28 cellular contexts compared by ENCODE assay signal in the genomic region with DNA sequence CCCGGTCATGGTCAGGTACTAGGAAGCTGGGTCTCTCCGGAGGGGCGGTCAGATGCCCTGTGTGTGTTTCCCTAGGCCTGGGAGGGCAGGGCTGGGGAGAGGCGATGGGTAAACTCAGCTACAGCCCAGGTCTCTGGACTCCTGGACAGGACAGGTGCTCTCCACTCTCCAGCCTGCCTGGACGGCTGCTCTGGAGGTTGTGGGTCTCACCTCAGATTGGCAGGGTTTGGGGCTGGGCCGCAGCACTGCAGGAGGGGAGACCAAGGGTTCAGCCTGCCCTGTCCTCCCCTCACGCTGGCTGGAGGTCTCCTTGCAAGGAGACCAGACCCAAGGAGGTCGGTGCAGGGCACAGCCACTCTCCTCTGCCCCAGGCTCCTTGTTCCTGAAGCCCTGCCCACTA. TPM values are rescaled to one million over a fixed set of nuclear protein-coding genes. Genes with fewer than 3 reads are reported as not detected.
DNase-seq lines count a peak whose midpoint lies in the region; FAIRE-seq and TF ChIP-seq lines count a peak whose summit lies in the region.
"Had no signal": no experiment of that assay in that cellular context is flagged by ENCODE, and none has a peak within 500 bp of the region (broad histone marks: within the 10 kb centered on the region; RNA-seq: fewer than 3 reads in every experiment).

No MANE protein-coding gene starts in this region.

- 0 out of 2 replicates have a peak overlapping the region, but pooled peaks have one; percentile 60 for H2BK5ac ChIP-seq in H1 (ENCODE audit: low read depth, low read length)

- peak overlapping the region; percentile 77 for H2BK12ac ChIP-seq in H1 (ENCODE audit: low read depth, low read length)

- in situ Hi-C loops in GM13976 (cut with MboI; ENCODE audit: low sequenced_read_pairs, unreplicated experiment) = no loop called here

- no peaks in the 10 kb centered on the region for H3K9me3 Mint-ChIP-seq in nephron
- H3K9me3 Mint-ChIP-seq: activated B cell treated with CpG ODN at 0.5 μM for 24 hours; activated naive CD4-positive, alpha-beta T cell treated with anti-CD3 and anti-CD28 coated beads, Interleukin-2, amount 10 ng/mL, durations not matched to agents 7 days and 5 days; effector memory CD8-positive, alpha-beta T cell had no signal

- H3K36me3 ChIP-seq in H1 (ENCODE audit: control insufficient read depth in 2 of 4, insufficient read depth in 4 of 4, low read length in 3 of 4) (no peaks in the 10 kb centered on the region; a peak in 1 of 8 replicates), suprapubic skin (no peaks in the 10 kb centered on the region), WERI-Rb-1 (no peaks in the 10 kb centered on the region)
- H3K36me3 ChIP-seq: gastroesophageal sphincter, spleen, vagina had no signal

- no peak overlapping the region for H2BK20ac ChIP-seq in H1 (ENCODE audit: low read length)

- no peak overlapping the region for H3K4ac ChIP-seq in H1 (replicated peaks; ENCODE audit: insufficient read length, low read depth, low read length)

- no peaks in the 10 kb centered on the region for H3K23me2 ChIP-seq in H1 (ENCODE audit: low read depth, low read length)

- no peaks in the 10 kb centered on the region for H3K36me3 Mint-ChIP-seq in nephron (ENCODE audit: low read depth)
- H3K36me3 Mint-ChIP-seq: activated naive CD4-positive, alpha-beta T cell treated with anti-CD3 and anti-CD28 coated beads, Interleukin-2, amount 10 ng/mL, durations not matched to agents 7 days and 5 days; naive thymus-derived CD4-positive, alpha-beta T cell had no signal

- H4K20me1 ChIP-seq in H1 (replicated peaks in 1 of 2; ENCODE audit: control insufficient read depth in 1 of 2, insufficient read depth in 2 of 2, low read length in 2 of 2) = no peaks in the 10 kb centered on the region

- peaks cover 54% of the 10 kb centered on the region for H3K4me1 Mint-ChIP-seq in nephron
- H3K4me1 Mint-ChIP-seq: activated B cell treated with CpG ODN at 0.5 μM for 24 hours had no signal

- no peak for TF ChIP-seq RAD21 in H1 (IDR thresholded peaks at IDR 0.05 in 1 of 2, conservative IDR thresholded peaks at IDR 0.05 in 1 of 2; ENCODE audit: low read depth in 2 of 2, low read length in 2 of 2)

- H3K23ac ChIP-seq in H1 (ENCODE audit: insufficient read length) = no peak overlapping the region

- H3K4me1 ChIP-seq in H1 (replicated peaks in 1 of 4; ENCODE audit: control insufficient read depth in 3 of 4, insufficient read depth in 4 of 4, low read length in 3 of 4) (peaks cover 3 to 29% (median 22%) of the 10 kb centered on the region in 4 experiments), suprapubic skin (peaks cover 56% of the 10 kb centered on the region)

- peak overlapping the region; percentile 41 for H3K27ac ChIP-seq in RWPE1
- H3K27ac ChIP-seq in H1 (ENCODE audit: low read depth, low read length) = no peak overlapping the region
- H3K27ac ChIP-seq in suprapubic skin = peak overlapping the region; percentile 85
- H3K27ac ChIP-seq in WERI-Rb-1 = no peak overlapping the region
- H3K27ac ChIP-seq: KMS-11, spleen had no signal

- 0 out of 2 replicates have a peak overlapping the region, but pooled peaks have one; percentile 46 for H2BK15ac ChIP-seq in H1 (ENCODE audit: low read length)

- H2BK120ac ChIP-seq in H1 (replicated peaks; ENCODE audit: low read depth, low read length) = no peak overlapping the region

- TF ChIP-seq CTCF in RWPE1 (conservative IDR thresholded peaks at IDR 0.05; ENCODE audit: low read depth) (no peak), H1 (IDR thresholded peaks at IDR 0.05; ENCODE audit: control extremely low read depth in 1 of 3, insufficient read depth in 1 of 3, low read depth in 1 of 3, low read length in 3 of 3) (no peak), nephron (IDR thresholded peaks at IDR 0.05; ENCODE audit: unreplicated experiment in 3 of 3) (no peak), suprapubic skin (IDR thresholded peaks at IDR 0.05) (no peak), GM13976 (IDR thresholded peaks at IDR 0.05; ENCODE audit: borderline replicate concordance, control extremely low read depth, extremely low read depth, insufficient read depth, missing control alignments) (no peak), WERI-Rb-1 (IDR thresholded peaks at IDR 0.05; ENCODE audit: low read depth, low read length) (no peak)

- TF ChIP-seq EP300 in H1 (IDR thresholded peaks at IDR 0.05; ENCODE audit: borderline replicate concordance in 1 of 2, low read depth in 2 of 2, low read length in 2 of 2) (no peak), suprapubic skin (IDR thresholded peaks at IDR 0.05) (no peak)

- DNase-seq in RWPE1 (ENCODE audit: low spot score) = no peak
- no peak for DNase-seq in H1 (ENCODE audit: low read depth in 1 of 2, low spot score in 2 of 2)
- no peak for DNase-seq in suprapubic skin (ENCODE audit: low spot score in 2 of 2)
- DNase-seq in kidney glomerular epithelial cell (lab: John Stamatoyannopoulos, UW) = no peak
- DNase-seq in GM13976 (ENCODE audit: low spot score) = no peak
- no peak for DNase-seq in WERI-Rb-1
- no peak for DNase-seq in dermis blood vessel endothelial cell
- DNase-seq: activated B cell treated with CpG ODN at 0.5 μM for 24 hours; activated CD4-positive, alpha-beta T cell treated with anti-CD3 and anti-CD28 coated beads, Interleukin-2, amount 50 U/mL, for 4 hours; activated naive CD4-positive, alpha-beta T cell treated with anti-CD3 and anti-CD28 coated beads, Interleukin-2, amount 10 ng/mL, durations not matched to agents 7 days and 5 days; amniotic stem cell; Calu3; effector memory CD8-positive, alpha-beta T cell; hippocampal formation; naive thymus-derived CD4-positive, alpha-beta T cell; NCI-H1436 treated with DMSO at 0.1 percent for 48 hours; NCI-H446 treated with DMSO at 0.1 percent for 48 hours; spleen; SW 1271; T1000 had no signal

- no peaks in the 10 kb centered on the region for H3K79me1 ChIP-seq in H1 (ENCODE audit: low read depth, low read length)

- no peak overlapping the region for H2AK5ac ChIP-seq in H1 (ENCODE audit: low read depth, low read length)

- TF ChIP-seq POLR2A in H1 (IDR thresholded peaks at IDR 0.05; ENCODE audit: control extremely low read depth in 1 of 2, low read depth in 2 of 2, low read length in 2 of 2) (no peak), suprapubic skin (IDR thresholded peaks at IDR 0.05) (no peak)

- H3K27me3 Mint-ChIP-seq in nephron (ENCODE audit: low read depth) = peaks cover 14% of the 10 kb centered on the region
- H3K27me3 Mint-ChIP-seq: naive thymus-derived CD4-positive, alpha-beta T cell had no signal

- 88% methylated on average over 8 of the region's 8 CpGs; no CpG with 5 or more reads in 1 of the 2 experiments for WGBS in H1 (ENCODE audit: extremely low coverage in 1 of 2, insufficient coverage in 1 of 2, insufficient read length in 1 of 2, insufficient replicate concordance in 2 of 2, low coverage in 1 of 2, low lambda C conversion rate in 2 of 2, missing lambda C conversion rate in 1 of 2), 2 experiments
- 75% methylated on average over 6 of the region's 8 CpGs for WGBS in suprapubic skin

- H3K56ac ChIP-seq in H1 (replicated peaks; ENCODE audit: insufficient read length, low read depth, low read length) = no peak overlapping the region

- no peak overlapping the region for H4K91ac ChIP-seq in H1 (replicated peaks; ENCODE audit: insufficient read length, low read length)

- no peak overlapping the region for H3K9ac ChIP-seq in H1 (replicated peaks in 1 of 4; ENCODE audit: extremely low read depth in 1 of 4, low read depth in 3 of 4, low read length in 3 of 4)
- H3K9ac ChIP-seq: KMS-11 had no signal

- no peak overlapping the region for H3K4me2 ChIP-seq in H1 (ENCODE audit: insufficient read depth in 1 of 2, low read depth in 2 of 2, low read length in 2 of 2)
- H3K4me2 ChIP-seq: KMS-11 had no signal

- peak overlapping the region in 2 of 3 experiments; percentile 76 to 84 for H3K27ac Mint-ChIP-seq in nephron
- H3K27ac Mint-ChIP-seq: activated B cell treated with CpG ODN at 0.5 μM for 24 hours; activated naive CD4-positive, alpha-beta T cell treated with anti-CD3 and anti-CD28 coated beads, Interleukin-2, amount 10 ng/mL, durations not matched to agents 7 days and 5 days; effector memory CD8-positive, alpha-beta T cell; naive thymus-derived CD4-positive, alpha-beta T cell had no signal

- H3K4me3 ChIP-seq in H1 (ENCODE audit: extremely low read depth in 1 of 4, insufficient read depth in 2 of 4, low read depth in 3 of 4, low read length in 4 of 4) (no peak overlapping the region), suprapubic skin (peak overlapping the region; percentile 36), WERI-Rb-1 (ENCODE audit: low read depth, low read length) (no peak overlapping the region)
- H3K4me3 ChIP-seq: coronary artery, gastroesophageal sphincter, spleen, vagina had no signal

- no peak for FAIRE-seq in H1 (lab: Jason Lieb, UNC)
- FAIRE-seq: GM18507 had no signal

- H2AFZ ChIP-seq in H1 (ENCODE audit: low read length) = no peak overlapping the region

- no peaks in the 10 kb centered on the region for H3K79me2 ChIP-seq in H1 (ENCODE audit: control insufficient read depth in 1 of 2, insufficient read depth in 2 of 2, low read length in 2 of 2)

- H3K27me3 ChIP-seq in H1 (replicated peaks in 1 of 4; ENCODE audit: control insufficient read depth in 3 of 4, extremely low read depth in 1 of 4, insufficient read depth in 3 of 4, low read length in 3 of 4) = no peaks in the 10 kb centered on the region; a peak in 1 of 7 replicates
- H3K27me3 ChIP-seq in suprapubic skin = no peaks in the 10 kb centered on the region
- no peaks in the 10 kb centered on the region for H3K27me3 ChIP-seq in WERI-Rb-1 (ENCODE audit: insufficient read depth, low read depth, severe bottlenecking)
- H3K27me3 ChIP-seq: gastroesophageal sphincter, spleen, vagina had no signal

- no peaks in the 10 kb centered on the region for H3K9me3 ChIP-seq in H1 (ENCODE audit: insufficient read depth in 2 of 2, low read depth in 1 of 2, low read length in 1 of 2)
- no peaks in the 10 kb centered on the region for H3K9me3 ChIP-seq in suprapubic skin
- no peaks in the 10 kb centered on the region for H3K9me3 ChIP-seq in WERI-Rb-1 (ENCODE audit: severe bottlenecking)
- H3K9me3 ChIP-seq: gastroesophageal sphincter, spleen, vagina had no signal

- H3K14ac ChIP-seq in H1 (ENCODE audit: insufficient read length) = no peak overlapping the region

- CTCF ChIA-PET in RWPE1 (lab: Yijun Ruan, JAX) = interaction anchor here (0.5 to 1.2 kb wide), 5 partner anchors 30 to 797 kb away, joined by 3 to 4 read pairs (median 3); no protein-coding TSS in a partner anchor
- CTCF ChIA-PET in H1 (lab: Charles Lee; ENCODE audit: partially characterized antibody) = interaction anchor here (0.8 to 16.8 kb wide), 8 partner anchors 13 to 132 kb away, joined by 3 to 108 read pairs (median 4); no protein-coding TSS in a partner anchor

- no peak overlapping the region for H3K18ac ChIP-seq in H1 (ENCODE audit: extremely low read depth, low read length)

- no peak overlapping the region for H3K4me3 Mint-ChIP-seq in nephron
- H3K4me3 Mint-ChIP-seq: activated B cell treated with CpG ODN at 0.5 μM for 24 hours; activated naive CD4-positive, alpha-beta T cell treated with anti-CD3 and anti-CD28 coated beads, Interleukin-2, amount 10 ng/mL, durations not matched to agents 7 days and 5 days; CD14-positive monocyte; effector memory CD8-positive, alpha-beta T cell; naive thymus-derived CD4-positive, alpha-beta T cell had no signal

- H4K8ac ChIP-seq in H1 (ENCODE audit: extremely low read depth, insufficient read depth, low read length) = peak overlapping the region; percentile 64; the same call in 1 of the 2 replicates

- POLR2A ChIA-PET in RWPE1 (lab: Yijun Ruan, JAX; ENCODE audit: low non-redundant PET) (no interaction called here), H1 (lab: Charles Lee; ENCODE audit: partially characterized antibody) (no interaction called here)

- H4K5ac ChIP-seq in H1 (ENCODE audit: insufficient read length, low read depth, low read length) = no peak overlapping the region

RNA-seq across cellular contexts. Expression of gene KRT80, which starts 7.8 kb away (rescaled TPM):
- 0.08 TPM in 1 of 2 replicates, not detected in the other for total RNA-seq in H1 (2021; fragmentation: NEBNext Ultra II Directional; extraction: Animal tissue kit (Norgen Biotek cat#: 25700))
- polyA plus RNA-seq in H1 (2011; rRNA removed) = 0.05 and 0.06 TPM in 2 replicates
- 0.05 TPM for polyA plus RNA-seq in H1 (2011; cell fraction: cytosol; rRNA removed)
- polyA plus RNA-seq in H1 (2011; cell fraction: nucleus; rRNA removed) = 0.06 TPM
- 0.05 to 0.06 TPM in 2 of 4 replicates, not detected in the others for polyA plus RNA-seq in H1 (2012, experiment 1 of 2)
- polyA plus RNA-seq in H1 (2012, experiment 2 of 2) = 0.07 TPM
- polyA plus RNA-seq in H1 (2013, experiment 1 of 2) = 0.04 TPM
- polyA plus RNA-seq in H1 (2013, experiment 2 of 2) = 0.09 TPM
- polyA minus RNA-seq in H1 (2011; rRNA and poly(A)+ RNA removed) = 0.03 and 0.10 TPM in 2 replicates
- polyA minus RNA-seq in H1 (2011; cell fraction: cytosol; rRNA and poly(A)+ RNA removed) = 0.37 TPM
- 0.20 TPM for polyA minus RNA-seq in H1 (2011; cell fraction: nucleus; rRNA and poly(A)+ RNA removed)
- total RNA-seq in suprapubic skin (100 to 1,000 TPM in 3 of 4 donors, 10 to 100 TPM in 1; 78.6 to 293 (median 185) TPM), dermis blood vessel endothelial cell (0.17 and 1.2 TPM in 2 replicates)
- total RNA-seq: activated B cell treated with CpG ODN at 0.5 μM for 24 hours, mesenteric fat pad had no signal
- polyA plus RNA-seq: naive thymus-derived CD4-positive, alpha-beta T cell had no signal

RNA-seq across cellular contexts. Expression of gene KRT7, which starts 49.1 kb away (rescaled TPM):
- 13.2 and 16.5 TPM in 2 replicates for total RNA-seq in H1 (2021; fragmentation: NEBNext Ultra II Directional; extraction: Animal tissue kit (Norgen Biotek cat#: 25700))
- polyA plus RNA-seq in H1 (2011; rRNA removed) = 19.0 and 25.6 TPM in 2 replicates
- polyA plus RNA-seq in H1 (2011; cell fraction: cytosol; rRNA removed) = 20.8 TPM
- 32.4 TPM for polyA plus RNA-seq in H1 (2011; cell fraction: nucleus; rRNA removed)
- polyA plus RNA-seq in H1 (2012, experiment 1 of 2) = 10.8 to 28.4 TPM (median 20.2 TPM) in 4 replicates
- 20.5 TPM for polyA plus RNA-seq in H1 (2012, experiment 2 of 2)
- polyA plus RNA-seq in H1 (2013, experiment 1 of 2) = 4.4 TPM
- 4.8 TPM for polyA plus RNA-seq in H1 (2013, experiment 2 of 2)
- polyA minus RNA-seq in H1 (2011; rRNA and poly(A)+ RNA removed) = 16.8 and 19.4 TPM in 2 replicates
- 13.4 TPM for polyA minus RNA-seq in H1 (2011; cell fraction: cytosol; rRNA and poly(A)+ RNA removed)
- polyA minus RNA-seq in H1 (2011; cell fraction: nucleus; rRNA and poly(A)+ RNA removed) = 20.8 TPM
- 100 to 1,000 TPM in 3 of 4 donors, 10 to 100 TPM in 1; 95.8 to 176 (median 123) TPM for total RNA-seq in suprapubic skin
- total RNA-seq in dermis blood vessel endothelial cell = 19.2 and 53.6 TPM in 2 replicates
- polyA plus RNA-seq: naive thymus-derived CD4-positive, alpha-beta T cell had no signal

Comparison
In these comparisons a context has a peak if more than half of its experiments do, and no peak if none do; other contexts are left out.
1. H3K27ac ChIP-seq: peak in RWPE1 (single experiment) and suprapubic skin (single experiment); none in H1 (single experiment) and WERI-Rb-1 (single experiment).
2. RNA of gene KRT80, which starts 7.8 kb away (total RNA-seq): 78.6 to 293 TPM in suprapubic skin; 0.17 to 1.2 TPM in dermis blood vessel endothelial cell and 0.08 TPM in H1; every median in the first group is over 10 times any median in the second.